ENCODE assay signal across 16 cellular contexts in genomic region chr18:12226807-12227206, GRCh38. TPM values are rescaled to one million over a fixed set of nuclear protein-coding genes. Genes with fewer than 3 reads are reported as not detected.
DNase-seq lines count a peak whose midpoint lies in the region; ATAC-seq, FAIRE-seq and TF ChIP-seq lines count a peak whose summit lies in the region.
"Not testable (repeated sequence)": the region's sequence is repeated elsewhere in the genome, so short reads cannot be mapped to it uniquely, and the experiment has no call there.
"Had no signal": no experiment of that assay in that cellular context is flagged by ENCODE, and none has a peak within 500 bp of the region (broad histone marks: within the 10 kb centered on the region; RNA-seq: fewer than 3 reads in every experiment).

No MANE protein-coding gene starts in this region.

- not testable (repeated sequence) for H2AFZ ChIP-seq in IMR-90 (replicated peaks; ENCODE audit: low read length, poor library complexity); MM.1S (ENCODE audit: low read length); K562 (ENCODE audit: low read depth, low read length)

- not testable (repeated sequence) for H3K4me2 ChIP-seq in A549; IMR-90 (ENCODE audit: low read depth, low read length); MM.1S (ENCODE audit: low read depth, low read length); K562 (ENCODE audit: insufficient read depth, low read length)

- H4K20me1 ChIP-seq in IMR-90 (ENCODE audit: insufficient read depth, low read length); MM.1S (ENCODE audit: insufficient read depth, low read length); K562 (replicated peaks; ENCODE audit: control insufficient read depth, insufficient read depth, low read length): not testable (repeated sequence)

- not testable (repeated sequence) for H2BK120ac ChIP-seq in IMR-90 (ENCODE audit: low read depth, low read length)

- not testable (repeated sequence) for H3K36me3 ChIP-seq in IMR-90 (ENCODE audit: control insufficient read depth, insufficient read depth, low read length); MM.1S (replicated peaks; ENCODE audit: insufficient read depth, low read length); K562 (ENCODE audit: control insufficient read depth, insufficient read depth, low read length)

- dilution Hi-C loops in IMR-90 (cut with HindIII; ENCODE audit: low sequenced_read_pairs, unreplicated experiment), result not testable (repeated sequence)

- not testable (repeated sequence) for H2BK20ac ChIP-seq in IMR-90 (ENCODE audit: low read depth, low read length)

- H3K27me3 ChIP-seq in IMR-90 (ENCODE audit: control insufficient read depth, insufficient read depth, low read length); MM.1S (replicated peaks; ENCODE audit: insufficient read depth, low read length); K562 (ENCODE audit: control insufficient read depth in 2 of 2, insufficient read depth in 2 of 2, low read length in 2 of 2): not testable (repeated sequence)

- H3K9ac ChIP-seq in IMR-90 (ENCODE audit: low read depth, low read length); MM.1S (ENCODE audit: low read length); K562 (ENCODE audit: insufficient read depth in 1 of 2, low read depth in 2 of 2, low read length in 2 of 2): not testable (repeated sequence)

- FAIRE-seq in A549 (lab: Jason Lieb, UNC); K562 (lab: Jason Lieb, UNC): not testable (repeated sequence)

- H3K27ac ChIP-seq in A549; IMR-90 (ENCODE audit: insufficient read depth, low read length); K562 (ENCODE audit: extremely low read depth, low read depth, low read length): not testable (repeated sequence)
- H3K27ac ChIP-seq in MM.1S (ENCODE audit: low read length), result peak overlapping the region; percentile 55; the same call in 1 of the 2 replicates

- not testable (repeated sequence) for H2BK15ac ChIP-seq in IMR-90 (ENCODE audit: low read depth, low read length)

- H3K27me3 Mint-ChIP-seq in activated CD4-positive, alpha-beta T cell treated with anti-CD3 and anti-CD28 coated beads for 36 hours; activated T-cell treated with anti-CD3 and anti-CD28 coated beads, Interleukin-2, amount 50 U/mL, for 72 hours (ENCODE audit: low read depth); stimulated activated naive CD8-positive, alpha-beta T cell treated with anti-CD3 and anti-CD28 coated beads, Interleukin-15, amount 100 ng/mL, for 72 hours: not testable (repeated sequence)

- in situ Hi-C loops in IMR-90 (cut with MboI; ENCODE audit: low sequenced_read_pairs); K562 (cut with MboI): not testable (repeated sequence)

- not testable (repeated sequence) for H3K4me1 ChIP-seq in A549; IMR-90 (ENCODE audit: control insufficient read depth, insufficient read depth, low read length); MM.1S (ENCODE audit: low read length); K562 (replicated peaks in 1 of 2; ENCODE audit: control insufficient read depth in 2 of 2, insufficient read depth in 2 of 2, low read length in 2 of 2)

- ATAC-seq in A549; IMR-90 (ENCODE audit: low read depth); K562: not testable (repeated sequence)
- ATAC-seq in activated CD4-positive, alpha-beta T cell treated with anti-CD3 and anti-CD28 coated beads for 36 hours, result peak; percentile 57
- peak; percentile 75 to 76 for ATAC-seq in activated T-cell treated with anti-CD3 and anti-CD28 coated beads, Interleukin-2, amount 50 U/mL, for 72 hours (replicated peaks in 1 of 2)
- ATAC-seq in left lobe of liver, result peak; percentile 77
- ATAC-seq in stimulated activated naive CD8-positive, alpha-beta T cell treated with anti-CD3 and anti-CD28 coated beads, Interleukin-15, amount 100 ng/mL, for 72 hours, result peak; percentile 71

- H3K14ac ChIP-seq in IMR-90 (replicated peaks; ENCODE audit: low read depth, low read length), result not testable (repeated sequence)

- POLR2A ChIA-PET in A549 (lab: Yijun Ruan, JAX); IMR-90 (lab: Charles Lee; ENCODE audit: unreplicated experiment); activated CD4-positive, alpha-beta T cell treated with anti-CD3 and anti-CD28 coated beads for 36 hours (lab: Charles Lee); K562 (lab: Yijun Ruan, JAX): not testable (repeated sequence)

- not testable (repeated sequence) for TF ChIP-seq POLR2A in A549 (IDR thresholded peaks at IDR 0.05; ENCODE audit: low read length); IMR-90 (IDR thresholded peaks at IDR 0.05; ENCODE audit: low read depth, low read length); K562 (conservative IDR thresholded peaks at IDR 0.05)

- intact Hi-C loops in IMR-90 (cut with micrococcal nuclease); activated CD4-positive, alpha-beta T cell treated with anti-CD3 and anti-CD28 coated beads for 36 hours (cut with DNase I, micrococcal nuclease); K562 (cut with micrococcal nuclease): not testable (repeated sequence)

- DNase-seq in A549 (ENCODE audit: low read depth in 1 of 2, low spot score in 1 of 2); IMR-90; activated CD4-positive, alpha-beta T cell treated with anti-CD3 and anti-CD28 coated beads for 36 hours; activated T-cell treated with anti-CD3 and anti-CD28 coated beads, Interleukin-2, amount 50 U/mL, for 72 hours; K562 (ENCODE audit: extremely low read depth in 1 of 4, low spot score in 3 of 4); left lobe of liver (ENCODE audit: low spot score); stimulated activated naive CD8-positive, alpha-beta T cell treated with anti-CD3 and anti-CD28 coated beads, Interleukin-15, amount 100 ng/mL, for 72 hours: not testable (repeated sequence)
- peak; percentile 73 for DNase-seq in MM.1S

- TF ChIP-seq EP300 in A549 (IDR thresholded peaks at IDR 0.05); K562 (IDR thresholded peaks at IDR 0.05; ENCODE audit: low read length): not testable (repeated sequence)

- not testable (repeated sequence) for H4K5ac ChIP-seq in IMR-90 (ENCODE audit: low read depth, low read length)

- not testable (repeated sequence) for H3K79me2 ChIP-seq in MM.1S (ENCODE audit: low read length); K562 (ENCODE audit: control insufficient read depth, insufficient read depth, low read length)

- H3K79me1 ChIP-seq in IMR-90 (ENCODE audit: low read depth in 1 of 2, low read length in 2 of 2), result not testable (repeated sequence)

- 78% methylated on average over 1 of the region's 2 CpGs for WGBS in A549 (ENCODE audit: missing lambda C conversion rate)
- no CpG with 5 or more reads among the region's 2 CpGs for WGBS in IMR-90 (ENCODE audit: extremely low coverage in 2 of 2, insufficient read length in 1 of 2), 2 experiments
- WGBS in K562 (ENCODE audit: insufficient coverage, low coverage, missing lambda C conversion rate), result 50% methylated on average over 1 of the region's 2 CpGs

- H3K9me1 ChIP-seq in IMR-90 (ENCODE audit: insufficient read depth, low read length); K562 (ENCODE audit: control insufficient read depth, insufficient read depth, low read length): not testable (repeated sequence)

- not testable (repeated sequence) for H3K4me3 ChIP-seq in A549; IMR-90 (ENCODE audit: insufficient read depth, low read depth, low read length); MM.1S (ENCODE audit: low read length); K562

- CTCF ChIA-PET in A549 (lab: Yijun Ruan, JAX); IMR-90 (lab: Yijun Ruan, JAX); activated CD4-positive, alpha-beta T cell treated with anti-CD3 and anti-CD28 coated beads for 36 hours (lab: Charles Lee); K562 (lab: Yijun Ruan, JAX; ENCODE audit: low intra/inter-chr PET ratio): not testable (repeated sequence)

- H3K36me3 Mint-ChIP-seq in activated CD4-positive, alpha-beta T cell treated with anti-CD3 and anti-CD28 coated beads for 36 hours (ENCODE audit: low read depth); activated T-cell treated with anti-CD3 and anti-CD28 coated beads, Interleukin-2, amount 50 U/mL, for 72 hours (ENCODE audit: insufficient read depth in 2 of 2): not testable (repeated sequence)

- H3K27ac Mint-ChIP-seq in activated CD4-positive, alpha-beta T cell treated with anti-CD3 and anti-CD28 coated beads for 36 hours; activated T-cell treated with anti-CD3 and anti-CD28 coated beads, Interleukin-2, amount 50 U/mL, for 72 hours; stimulated activated naive CD8-positive, alpha-beta T cell treated with anti-CD3 and anti-CD28 coated beads, Interleukin-15, amount 100 ng/mL, for 72 hours: not testable (repeated sequence)

- not testable (repeated sequence) for H3K56ac ChIP-seq in IMR-90 (ENCODE audit: extremely low read depth, insufficient read depth, low read length)

- not testable (repeated sequence) for H2AK5ac ChIP-seq in IMR-90 (ENCODE audit: low read depth, low read length)

- not testable (repeated sequence) for H3F3A ChIP-seq in MM.1S (ENCODE audit: insufficient read depth, low read length)

- not testable (repeated sequence) for TF ChIP-seq RAD21 in A549 (conservative IDR thresholded peaks at IDR 0.05 in 1 of 2, IDR thresholded peaks at IDR 0.05 in 1 of 2); IMR-90 (IDR thresholded peaks at IDR 0.05; ENCODE audit: low read length); K562 (CRISPR knock-in tag; conservative IDR thresholded peaks at IDR 0.05 in 1 of 2, IDR thresholded peaks at IDR 0.05 in 1 of 2)

- H4K91ac ChIP-seq in IMR-90 (ENCODE audit: insufficient read depth, low read depth, low read length), result not testable (repeated sequence)

- not testable (repeated sequence) for BruUV-seq in IMR-90 (replicated peaks; lab: Mats Ljungman, UMichigan); K562 (replicated peaks; lab: Mats Ljungman, UMichigan)

- not testable (repeated sequence) for TF ChIP-seq CTCF in A549 (IDR thresholded peaks at IDR 0.05); IMR-90 (conservative IDR thresholded peaks at IDR 0.05; ENCODE audit: low read depth, low read length); MM.1S (IDR thresholded peaks at IDR 0.05; ENCODE audit: low read length); K562 (IDR thresholded peaks at IDR 0.05 in 2 of 3, conservative IDR thresholded peaks at IDR 0.05 in 1 of 3; ENCODE audit: insufficient read depth in 2 of 3, low read depth in 1 of 3, low read length in 3 of 3)

- not testable (repeated sequence) for H4K8ac ChIP-seq in IMR-90 (ENCODE audit: low read depth in 2 of 2, low read length in 2 of 2)

- not testable (repeated sequence) for H3K4me3 Mint-ChIP-seq in activated CD4-positive, alpha-beta T cell treated with anti-CD3 and anti-CD28 coated beads for 36 hours; activated T-cell treated with anti-CD3 and anti-CD28 coated beads, Interleukin-2, amount 50 U/mL, for 72 hours; stimulated activated naive CD8-positive, alpha-beta T cell treated with anti-CD3 and anti-CD28 coated beads, Interleukin-15, amount 100 ng/mL, for 72 hours

- H3K4ac ChIP-seq in IMR-90 (ENCODE audit: low read depth, low read length), result not testable (repeated sequence)

- H3K9me3 Mint-ChIP-seq in activated CD4-positive, alpha-beta T cell treated with anti-CD3 and anti-CD28 coated beads for 36 hours (ENCODE audit: low read depth); activated T-cell treated with anti-CD3 and anti-CD28 coated beads, Interleukin-2, amount 50 U/mL, for 72 hours; stimulated activated naive CD8-positive, alpha-beta T cell treated with anti-CD3 and anti-CD28 coated beads, Interleukin-15, amount 100 ng/mL, for 72 hours: not testable (repeated sequence)

- not testable (repeated sequence) for H3K9me3 ChIP-seq in A549; IMR-90 (ENCODE audit: control insufficient read depth, insufficient read depth, low read length); MM.1S (replicated peaks; ENCODE audit: insufficient read depth, low read length); K562 (replicated peaks; ENCODE audit: control insufficient read depth, insufficient read depth, low read depth, low read length)

- not testable (repeated sequence) for H3K18ac ChIP-seq in IMR-90 (ENCODE audit: low read depth, low read length)

- not testable (repeated sequence) for H2BK5ac ChIP-seq in IMR-90 (ENCODE audit: low read depth, low read length, poor library complexity, severe bottlenecking)

- H3K4me1 Mint-ChIP-seq in activated CD4-positive, alpha-beta T cell treated with anti-CD3 and anti-CD28 coated beads for 36 hours; activated T-cell treated with anti-CD3 and anti-CD28 coated beads, Interleukin-2, amount 50 U/mL, for 72 hours (ENCODE audit: low read depth); stimulated activated naive CD8-positive, alpha-beta T cell treated with anti-CD3 and anti-CD28 coated beads, Interleukin-15, amount 100 ng/mL, for 72 hours: not testable (repeated sequence)

- H3K9me2 ChIP-seq in MM.1S (replicated peaks; ENCODE audit: insufficient read depth, low read length), result not testable (repeated sequence)

- not testable (repeated sequence) for H3K23ac ChIP-seq in IMR-90 (ENCODE audit: low read depth, low read length)

- not testable (repeated sequence) for H2AK9ac ChIP-seq in IMR-90 (replicated peaks; ENCODE audit: low read depth, low read length, poor library complexity)

RNA-seq across cellular contexts. Expression of gene CIDEA, which starts 27.4 kb away (rescaled TPM):
- polyA plus RNA-seq in A549 (2011; rRNA removed) (not detected in 2 replicates), A549 (2017; fragmentation: RNase III; extraction: RNeasy Plus Mini Kit Qiagen cat#74134 plus additional on column Dnase treatment) (not detected in 3 replicates), IMR-90 (2012; rRNA removed) (not detected in 2 replicates), K562 (2011; rRNA removed) (not detected in 2 replicates), K562 (2014; fragmentation: Illumina TruSeq; extraction: Trizol) (not detected in 2 replicates), K562 (2014; fragmentation: Nextera tagmentation; extraction: Ambion mirVana) (not detected), K562 (2014; rRNA removed) (not detected in 2 replicates)
- not detected in 2 replicates for polyA plus RNA-seq in A549 (2012; cell fraction: cytosol; rRNA removed)
- not detected in 2 replicates for polyA plus RNA-seq in A549 (2012; cell fraction: nucleus; rRNA removed)
- not detected in 2 replicates for polyA minus RNA-seq in A549 (2011; rRNA and poly(A)+ RNA removed)
- total RNA-seq in IMR-90 (2012; rRNA removed) (not detected in 2 replicates), K562 (2014; rRNA removed) (not detected in 2 replicates), K562 (2014; rRNA removed; fragmentation: Illumina TruSeq; extraction: Trizol) (not detected in 2 replicates), K562 (2015; rRNA removed; fragmentation: Illumina TruSeq; extraction: Trizol) (not detected in 2 replicates), K562 (2021) (not detected in 2 replicates), left lobe of liver (not detected)
- 0.12 TPM in 1 of 2 replicates, not detected in the other for polyA plus RNA-seq in IMR-90 (2012; cell fraction: cytosol; rRNA removed)
- not detected in 2 replicates for polyA plus RNA-seq in IMR-90 (2012; cell fraction: nucleus; rRNA removed; ENCODE audit: low replicate concordance)
- total RNA-seq in activated CD4-positive, alpha-beta T cell treated with anti-CD3 and anti-CD28 coated beads for 36 hours, result not detected
- not detected for total RNA-seq in activated T-cell treated with anti-CD3 and anti-CD28 coated beads, Interleukin-2, amount 50 U/mL, for 72 hours
- total RNA-seq in K562 (2011; cell fraction: chromatin; rRNA removed; ENCODE audit: low replicate concordance), result not detected in 2 replicates
- total RNA-seq in K562 (2011; cell fraction: nucleolus; rRNA removed), result not detected in 2 replicates
- not detected in 2 replicates for total RNA-seq in K562 (2011; cell fraction: nucleoplasm; rRNA removed)
- not detected in 2 replicates for polyA plus RNA-seq in K562 (2011; cell fraction: cytosol; rRNA removed)
- polyA plus RNA-seq in K562 (2011; cell fraction: nucleus; rRNA removed), result not detected in 2 replicates
- polyA plus RNA-seq in K562 (2012), result not detected in 2 replicates
- not detected in 2 replicates for polyA minus RNA-seq in K562 (2011; rRNA and poly(A)+ RNA removed)
- not detected in 2 replicates for polyA minus RNA-seq in K562 (2011; cell fraction: cytosol; rRNA and poly(A)+ RNA removed)
- not detected in 2 replicates for polyA minus RNA-seq in K562 (2011; cell fraction: nucleus; rRNA and poly(A)+ RNA removed)
- total RNA-seq: CD4-positive, alpha-beta T cell; CD8-positive, alpha-beta memory T cell; Daoy; G401; GM23248; H1; H7 had no signal
- polyA plus RNA-seq: CD14-positive monocyte; CD8-positive, alpha-beta memory T cell; GM23248; H1 had no signal
